ENCODE assay signal across 15 cellular contexts in the genomic region with DNA sequence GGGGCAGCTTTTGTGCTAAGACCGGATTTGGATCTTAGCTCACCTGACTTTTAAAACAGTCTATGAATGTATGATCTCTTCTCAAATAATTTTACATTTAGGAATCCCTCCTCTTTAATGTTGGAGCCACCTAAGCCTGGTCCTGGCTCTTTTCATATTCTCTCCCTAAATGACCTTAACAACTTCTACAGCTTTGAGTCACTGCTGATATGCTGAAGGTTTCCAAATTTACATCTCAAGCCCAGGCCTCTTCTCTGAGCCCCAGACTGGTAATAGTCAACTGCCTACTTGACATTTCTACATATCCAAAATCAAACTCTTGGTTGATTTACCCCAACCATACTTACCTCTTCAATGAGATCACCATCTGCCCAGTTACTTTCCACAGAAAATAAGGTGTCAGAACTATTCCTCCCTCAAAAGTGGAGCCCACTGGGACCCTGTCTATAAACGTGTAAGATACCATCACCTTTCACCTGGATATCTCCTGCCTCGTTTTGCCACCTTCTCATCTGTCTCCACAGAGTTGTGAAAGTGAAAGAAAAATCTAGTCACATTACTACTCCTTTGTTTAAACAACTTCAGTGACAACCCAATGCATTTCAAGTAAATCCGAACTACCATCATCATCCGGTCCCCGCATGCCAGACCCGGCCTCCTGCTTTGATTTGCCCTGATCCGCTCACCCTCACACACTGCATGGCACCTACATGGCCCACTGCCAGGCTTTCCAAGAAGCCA. TPM values are rescaled to one million over a fixed set of nuclear protein-coding genes. Genes with fewer than 3 reads are reported as not detected.
A peak's percentile ranks its signal among the peaks of the same experiment; 100 is the strongest.
DNase-seq lines count a peak whose midpoint lies in the region; ATAC-seq and TF ChIP-seq lines count a peak whose summit lies in the region.
"Had no signal": no experiment of that assay in that cellular context is flagged by ENCODE, and none has a peak within 500 bp of the region (broad histone marks: within the 10 kb centered on the region; RNA-seq: fewer than 3 reads in every experiment).

No MANE protein-coding gene starts in this region.

- no peak for DNase-seq in activated naive CD8-positive, alpha-beta T cell treated with anti-CD3 and anti-CD28 coated beads, Interleukin-2, amount 50 U/mL, for 24 hours
- DNase-seq in activated CD4-positive, alpha-beta memory T cell treated with anti-CD3 and anti-CD28 coated beads for 36 hours, result peak; percentile 20
- no peak for DNase-seq in left colon
- DNase-seq in thyroid gland, result peak; percentile 8 to 26
- no peak for DNase-seq in endothelial cell (ENCODE audit: low spot score)
- DNase-seq in NCI-H774 (lab: John Stamatoyannopoulos, UW), result no peak
- no peak for DNase-seq in dedifferentiated amniotic fluid mesenchymal stem cell (ENCODE audit: extremely low spot score)
- DNase-seq: DMS53, dorsolateral prefrontal cortex, NCI-H446, PC-9 had no signal

- H3K27ac ChIP-seq in thyroid gland, result no peak overlapping the region
- H3K27ac ChIP-seq: right atrium auricular region had no signal

- no peak overlapping the region for H3K4me3 ChIP-seq in thyroid gland (replicated peaks in 1 of 3)
- H3K4me3 ChIP-seq: dorsolateral prefrontal cortex, PC-9, right atrium auricular region had no signal

- intact Hi-C loops in activated CD4-positive, alpha-beta memory T cell treated with anti-CD3 and anti-CD28 coated beads for 36 hours (cut with micrococcal nuclease), result no loop called here
- intact Hi-C loops in left colon (cut with DNase I, micrococcal nuclease) (no loop called here), thyroid gland (cut with DNase I) (no loop called here)

- H3K36me3 ChIP-seq in thyroid gland, result peaks cover 4 to 24% of the 10 kb centered on the region in 2 donors

- H3K4me1 Mint-ChIP-seq in activated naive CD8-positive, alpha-beta T cell (ENCODE audit: low read depth), result peaks cover 6% of the 10 kb centered on the region
- H3K4me1 Mint-ChIP-seq in activated naive CD8-positive, alpha-beta T cell treated with anti-CD3 and anti-CD28 coated beads, Interleukin-2, amount 50 U/mL, for 24 hours, result peaks cover 2% of the 10 kb centered on the region
- peaks cover 19% of the 10 kb centered on the region for H3K4me1 Mint-ChIP-seq in activated CD4-positive, alpha-beta memory T cell treated with anti-CD3 and anti-CD28 coated beads for 36 hours (ENCODE audit: low read depth)
- H3K4me1 Mint-ChIP-seq in endothelial cell (ENCODE audit: unreplicated experiment), result no peaks in the 10 kb centered on the region

- ATAC-seq in activated naive CD8-positive, alpha-beta T cell treated with anti-CD3 and anti-CD28 coated beads, Interleukin-2, amount 50 U/mL, for 24 hours, result no peak
- ATAC-seq in left colon, result peak; percentile 17
- ATAC-seq: SK-N-SH treated with all-trans-retinoic acid at 6 μM for 48 hours had no signal

- H3K36me3 Mint-ChIP-seq in activated naive CD8-positive, alpha-beta T cell, result peaks cover 26% of the 10 kb centered on the region
- H3K36me3 Mint-ChIP-seq in activated naive CD8-positive, alpha-beta T cell treated with anti-CD3 and anti-CD28 coated beads, Interleukin-2, amount 50 U/mL, for 24 hours (ENCODE audit: low read depth), result peaks cover 54% of the 10 kb centered on the region
- peaks cover 42% of the 10 kb centered on the region for H3K36me3 Mint-ChIP-seq in activated CD4-positive, alpha-beta memory T cell treated with anti-CD3 and anti-CD28 coated beads for 36 hours
- peaks cover 39% of the 10 kb centered on the region for H3K36me3 Mint-ChIP-seq in endothelial cell (ENCODE audit: low read depth, unreplicated experiment)

- no peaks in the 10 kb centered on the region for H3K27me3 ChIP-seq in thyroid gland
- H3K27me3 ChIP-seq: dorsolateral prefrontal cortex, right atrium auricular region had no signal

- POLR2A ChIA-PET in activated CD4-positive, alpha-beta memory T cell treated with anti-CD3 and anti-CD28 coated beads for 36 hours (lab: Charles Lee), result no interaction called here

- no peak for TF ChIP-seq POLR2A in thyroid gland (IDR thresholded peaks at IDR 0.05)

- TF ChIP-seq CTCF in thyroid gland (IDR thresholded peaks at IDR 0.05) (no peak), endothelial cell (IDR thresholded peaks at IDR 0.05; ENCODE audit: unreplicated experiment) (no peak)

- H3K27ac Mint-ChIP-seq in activated naive CD8-positive, alpha-beta T cell, result peak overlapping the region; percentile 72
- no peak overlapping the region for H3K27ac Mint-ChIP-seq in activated naive CD8-positive, alpha-beta T cell treated with anti-CD3 and anti-CD28 coated beads, Interleukin-2, amount 50 U/mL, for 24 hours
- H3K27ac Mint-ChIP-seq in activated CD4-positive, alpha-beta memory T cell treated with anti-CD3 and anti-CD28 coated beads for 36 hours, result peak overlapping the region; percentile 75
- no peak overlapping the region for H3K27ac Mint-ChIP-seq in endothelial cell (ENCODE audit: unreplicated experiment)

- H3K4me3 Mint-ChIP-seq in activated naive CD8-positive, alpha-beta T cell, result no peak overlapping the region
- H3K4me3 Mint-ChIP-seq in activated naive CD8-positive, alpha-beta T cell treated with anti-CD3 and anti-CD28 coated beads, Interleukin-2, amount 50 U/mL, for 24 hours, result no peak overlapping the region
- H3K4me3 Mint-ChIP-seq in activated CD4-positive, alpha-beta memory T cell treated with anti-CD3 and anti-CD28 coated beads for 36 hours, result no peak overlapping the region
- no peak overlapping the region for H3K4me3 Mint-ChIP-seq in endothelial cell (ENCODE audit: unreplicated experiment)
- H3K4me3 Mint-ChIP-seq: type B pancreatic cell had no signal

- peaks cover 4 to 7% of the 10 kb centered on the region in 2 donors for H3K4me1 ChIP-seq in thyroid gland
- H3K4me1 ChIP-seq: right atrium auricular region had no signal

- CTCF ChIA-PET in activated CD4-positive, alpha-beta memory T cell treated with anti-CD3 and anti-CD28 coated beads for 36 hours (lab: Charles Lee), result interaction anchor here (1.2 to 2.9 kb wide), 2 partner anchors 18 to 325 kb away, joined by 5 to 10 read pairs; no protein-coding TSS in a partner anchor

- 88 to 89% methylated on average over 8 of the region's 8 CpGs for WGBS in thyroid gland, 2 donors

- no peaks in the 10 kb centered on the region for H3K9me3 ChIP-seq in thyroid gland
- H3K9me3 ChIP-seq: right atrium auricular region had no signal

- H3K27me3 Mint-ChIP-seq in activated naive CD8-positive, alpha-beta T cell, result no peaks in the 10 kb centered on the region
- H3K27me3 Mint-ChIP-seq in activated naive CD8-positive, alpha-beta T cell treated with anti-CD3 and anti-CD28 coated beads, Interleukin-2, amount 50 U/mL, for 24 hours, result no peaks in the 10 kb centered on the region
- no peaks in the 10 kb centered on the region for H3K27me3 Mint-ChIP-seq in activated CD4-positive, alpha-beta memory T cell treated with anti-CD3 and anti-CD28 coated beads for 36 hours
- peaks cover 2% of the 10 kb centered on the region for H3K27me3 Mint-ChIP-seq in endothelial cell (ENCODE audit: unreplicated experiment)
- H3K27me3 Mint-ChIP-seq: type B pancreatic cell had no signal

- no peaks in the 10 kb centered on the region for H3K9me3 Mint-ChIP-seq in activated naive CD8-positive, alpha-beta T cell (ENCODE audit: low read depth)
- H3K9me3 Mint-ChIP-seq in activated naive CD8-positive, alpha-beta T cell treated with anti-CD3 and anti-CD28 coated beads, Interleukin-2, amount 50 U/mL, for 24 hours, result no peaks in the 10 kb centered on the region
- H3K9me3 Mint-ChIP-seq in activated CD4-positive, alpha-beta memory T cell treated with anti-CD3 and anti-CD28 coated beads for 36 hours, result no peaks in the 10 kb centered on the region
- no peaks in the 10 kb centered on the region for H3K9me3 Mint-ChIP-seq in endothelial cell (ENCODE audit: unreplicated experiment)
- H3K9me3 Mint-ChIP-seq: type B pancreatic cell had no signal

RNA-seq across cellular contexts. Expression of a gene that starts 48.8 kb away (rescaled TPM):
- 10 to 100 TPM; 52.6 to 53.2 TPM for total RNA-seq in activated CD4-positive, alpha-beta memory T cell treated with anti-CD3 and anti-CD28 coated beads for 36 hours
- total RNA-seq in left colon (10 to 100 TPM; 56.5 to 66.8 TPM), thyroid gland (100 to 1,000 TPM in 1 of 4 donors, 10 to 100 TPM in 3; 55.5 to 108 (median 65.6) TPM), endothelial cell (ENCODE audit: unreplicated experiment) (83.3 TPM)

Comparison
In these comparisons a context has a peak if more than half of its experiments do, and no peak if none do; other contexts are left out.
1. H3K27ac Mint-ChIP-seq: peak in activated naive CD8-positive, alpha-beta T cell (single experiment) and activated CD4-positive, alpha-beta memory T cell treated with anti-CD3 and anti-CD28 coated beads for 36 hours (single experiment); none in activated naive CD8-positive, alpha-beta T cell treated with anti-CD3 and anti-CD28 coated beads, Interleukin-2, amount 50 U/mL, for 24 hours (single experiment) and endothelial cell (single experiment).
2. DNase-seq: peak in activated CD4-positive, alpha-beta memory T cell treated with anti-CD3 and anti-CD28 coated beads for 36 hours (single experiment) and thyroid gland (2 of 2); none in activated naive CD8-positive, alpha-beta T cell treated with anti-CD3 and anti-CD28 coated beads, Interleukin-2, amount 50 U/mL, for 24 hours (single experiment), left colon (0 of 2), endothelial cell (single experiment), NCI-H774 (single experiment) and dedifferentiated amniotic fluid mesenchymal stem cell (single experiment).